26 cellular contexts compared by ENCODE assay signal in genomic region chr1:215895893-215896292, GRCh38.
"Had no signal": no experiment of that assay in that cellular context is flagged by ENCODE, and none has a peak within 500 bp of the region (broad histone marks: within the 10 kb centered on the region; RNA-seq: fewer than 3 reads in every experiment).

No MANE protein-coding gene starts in this region.

- H3K9ac ChIP-seq: neural progenitor cell, parathyroid adenoma had no signal

- H3K4me2 ChIP-seq: neural progenitor cell, smooth muscle cell had no signal

- H3K27ac ChIP-seq: neural progenitor cell, ovary, parathyroid adenoma, psoas muscle, skin epidermis, spleen, stomach, thoracic aorta, thyroid gland, tibial nerve, upper lobe of left lung, vagina had no signal

- H3K4me3 ChIP-seq: neural progenitor cell, ovary, psoas muscle, skin epidermis, smooth muscle cell, spleen, stomach, thoracic aorta, thyroid gland, tibial nerve, upper lobe of left lung, vagina had no signal

- DNase-seq: natural killer cell; occipital lobe; ovary; posterior cingulate gyrus; psoas muscle; right cardiac atrium; spleen; stimulated activated CD4-positive, alpha-beta T cell treated with anti-CD3 and anti-CD28 coated beads, Interleukin-12 subunit alpha, Interleukin-12 subunit beta, amount 100 ng/mL, for 4 hours; stimulated activated CD4-positive, alpha-beta T cell treated with anti-CD3 and anti-CD28 coated beads, Interleukin-1b, Interleukin-23, amount 100 ng/mL, for 48 hours; stimulated activated CD4-positive, alpha-beta T cell treated with anti-CD3 and anti-CD28 coated beads, Interleukin-4, amount 100 ng/mL, for 24 hours; stimulated activated naive B cell treated with anti-CD40 and anti-IgM and Interleukin-4, amounts not matched to agents 10 μg/mL and 1 μg/mL and 100 μg/mL, for 72 hours; stimulated activated naive CD4-positive, alpha-beta T cell treated with Interleukin-2 at 50 U/mL for 16 hours; stomach; thyroid gland; trophoblast cell; upper lobe of left lung had no signal

- H2AFZ ChIP-seq: neural progenitor cell, parathyroid adenoma had no signal

- H3K4me1 ChIP-seq: neural progenitor cell, parathyroid adenoma, psoas muscle, spleen, stomach, upper lobe of left lung, vagina had no signal

- H3K27me3 ChIP-seq: neural progenitor cell, ovary, spleen, stomach, thyroid gland, tibial nerve, upper lobe of left lung, vagina had no signal

- H3K9me3 ChIP-seq: ovary, psoas muscle, spleen, stomach, thoracic aorta, thyroid gland, tibial nerve, upper lobe of left lung, vagina had no signal

- H3K36me3 ChIP-seq: neural progenitor cell, ovary, spleen, stomach, thoracic aorta, thyroid gland, tibial nerve, upper lobe of left lung, vagina had no signal

- ATAC-seq: natural killer cell; psoas muscle; right cardiac atrium; sciatic nerve; stimulated activated effector memory CD8-positive, alpha-beta T cell treated with anti-CD3 and anti-CD28 coated beads, Interleukin-12 subunit alpha, Interleukin-12 subunit beta, amount 100 ng/mL, for 72 hours; stimulated activated naive B cell treated with anti-CD40 and anti-IgM and Interleukin-4, amounts not matched to agents 10 μg/mL and 1 μg/mL and 100 μg/mL, for 72 hours had no signal

- FAIRE-seq: urothelium cell line had no signal

- H3K79me2 ChIP-seq: parathyroid adenoma had no signal
